In the genomic region with DNA sequence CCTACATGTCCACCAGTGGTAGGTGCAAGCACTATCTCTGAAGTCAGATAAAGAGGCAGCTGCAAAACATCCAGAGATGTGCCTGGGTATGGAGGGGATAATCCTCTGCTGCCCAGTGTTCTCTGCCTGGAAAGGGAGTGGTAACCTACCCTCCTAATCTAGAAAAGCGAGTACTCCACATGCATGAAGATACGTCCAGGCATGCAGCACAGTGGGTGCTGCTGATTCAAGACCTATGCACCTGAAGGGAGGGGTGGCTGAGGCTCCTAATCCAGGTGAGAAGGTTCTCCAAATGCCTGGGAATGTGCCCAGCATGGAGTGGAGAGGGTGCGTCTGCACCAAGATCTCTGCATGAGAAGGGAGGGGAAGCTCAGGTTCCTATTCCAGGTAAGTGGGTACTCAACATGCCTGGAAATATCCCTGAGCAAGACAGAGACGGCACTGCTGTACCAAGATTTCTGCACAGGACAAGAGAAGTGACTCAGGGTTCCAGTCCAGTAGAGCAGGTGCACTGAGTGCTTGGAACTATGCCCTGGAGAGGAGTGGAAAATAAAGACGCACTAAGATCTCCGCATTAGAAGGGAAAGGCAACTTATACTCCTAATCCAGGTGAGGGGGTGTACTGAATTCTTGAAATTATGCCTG, we compare ENCODE assay signal across 19 cellular contexts. TPM values are rescaled to one million over a fixed set of nuclear protein-coding genes. Genes with fewer than 3 reads are reported as not detected.
DNase-seq lines count a peak whose midpoint lies in the region; ATAC-seq, FAIRE-seq and TF ChIP-seq lines count a peak whose summit lies in the region.
"Had no signal": no experiment of that assay in that cellular context is flagged by ENCODE, and none has a peak within 500 bp of the region (broad histone marks: within the 10 kb centered on the region; RNA-seq: fewer than 3 reads in every experiment).

No MANE protein-coding gene starts in this region.

- H2AFZ ChIP-seq in mammary epithelial cell (ENCODE audit: low read depth, low read length) (peak overlapping the region; percentile 13), HepG2 (ENCODE audit: low read length) (no peak overlapping the region)
- H2AFZ ChIP-seq: GM23338 had no signal

- H3K4me2 ChIP-seq in mammary epithelial cell (ENCODE audit: insufficient read depth, low read depth, low read length) (peak overlapping the region; percentile 0), HepG2 (ENCODE audit: low read depth, low read length) (no peak overlapping the region)
- H3K4me2 ChIP-seq: GM23338 had no signal

- no peaks in the 10 kb centered on the region for H3K9me3 ChIP-seq in mammary epithelial cell (replicated peaks; ENCODE audit: insufficient read depth, low read length)
- no peaks in the 10 kb centered on the region for H3K9me3 ChIP-seq in breast epithelium
- no peaks in the 10 kb centered on the region for H3K9me3 ChIP-seq in HepG2 (ENCODE audit: low read length)
- H3K9me3 ChIP-seq: BLaER1 treated with 17β-estradiol and CSF1 and Interleukin-3, amounts not matched to agents 10 nM and 100 nM had no signal

- H3K27me3 ChIP-seq in mammary epithelial cell (ENCODE audit: insufficient read depth, low read length) (peaks cover 2% of the 10 kb centered on the region), breast epithelium (no peaks in the 10 kb centered on the region), HepG2 (ENCODE audit: control insufficient read depth in 1 of 2, insufficient read depth in 2 of 2, low read length in 2 of 2) (peaks cover 0 to 5% of the 10 kb centered on the region in 2 experiments; a peak in 1 of 5 replicates)
- H3K27me3 ChIP-seq: BLaER1 treated with 17β-estradiol and CSF1 and Interleukin-3, amounts not matched to agents 10 nM and 100 nM had no signal

- H3K27ac ChIP-seq in mammary epithelial cell (ENCODE audit: insufficient read depth, low read depth, low read length) (no peak overlapping the region), breast epithelium (no peak overlapping the region), HepG2 (ENCODE audit: extremely low read length, insufficient read depth, low read length) (no peak overlapping the region)
- H3K27ac ChIP-seq: BLaER1 treated with 17β-estradiol and CSF1 and Interleukin-3, amounts not matched to agents 10 nM and 100 nM had no signal

- 35% methylated on average over 6 of the region's 6 CpGs for WGBS in mammary epithelial cell (ENCODE audit: low coverage, missing lambda C conversion rate)
- WGBS in HepG2 (ENCODE audit: low lambda C conversion rate): 54% methylated on average over 6 of the region's 6 CpGs

- H3K9ac ChIP-seq in mammary epithelial cell (ENCODE audit: insufficient read depth, low read length) (no peak overlapping the region), HepG2 (ENCODE audit: insufficient read depth, low read depth, low read length) (no peak overlapping the region)
- H3K9ac ChIP-seq: BLaER1 treated with 17β-estradiol and CSF1 and Interleukin-3, amounts not matched to agents 10 nM and 100 nM had no signal

- H3K27ac Mint-ChIP-seq in osteocyte (ENCODE audit: unreplicated experiment) (no peak overlapping the region), T-cell (no peak overlapping the region)
- H3K27ac Mint-ChIP-seq: CD8-positive, alpha-beta T cell; GM23338; HFFc6 had no signal

- CTCF ChIA-PET in mammary epithelial cell (lab: Charles Lee; ENCODE audit: low non-redundant PET) (no interaction called here), HepG2 (lab: Yijun Ruan, JAX; ENCODE audit: low intra/inter-chr PET ratio, low total read pairs) (no interaction called here), T-cell (lab: Charles Lee) (no interaction called here)

- H3K9me3 Mint-ChIP-seq in osteocyte (ENCODE audit: unreplicated experiment) (no peaks in the 10 kb centered on the region), T-cell (no peaks in the 10 kb centered on the region)
- H3K9me3 Mint-ChIP-seq: CD8-positive, alpha-beta T cell; GM23338; HFFc6 had no signal

- in situ Hi-C loops in mammary epithelial cell (cut with MboI; ENCODE audit: low sequenced_read_pairs in 2 of 2): no loop called here
- in situ Hi-C loops in HepG2 (cut with HindIII; ENCODE audit: extremely low pct_ligation_motif_present, low pct_unique_long_range_greater_than_20kb): no loop called here

- peaks cover 60% of the 10 kb centered on the region for H3K27me3 Mint-ChIP-seq in osteocyte (ENCODE audit: unreplicated experiment)
- peaks cover 15 to 31% of the 10 kb centered on the region in 2 donors for H3K27me3 Mint-ChIP-seq in T-cell

- no peak for TF ChIP-seq POLR2A in breast epithelium (IDR thresholded peaks at IDR 0.05)
- no peak for TF ChIP-seq POLR2A in HepG2 (IDR thresholded peaks at IDR 0.05; ENCODE audit: insufficient read depth in 1 of 2, low read depth in 2 of 2, low read length in 2 of 2)

- no peak overlapping the region for H3K4me3 ChIP-seq in mammary epithelial cell (replicated peaks in 1 of 3; ENCODE audit: insufficient read depth in 1 of 3, low read depth in 2 of 3, low read length in 3 of 3)
- no peak overlapping the region for H3K4me3 ChIP-seq in breast epithelium
- H3K4me3 ChIP-seq in epithelial cell of esophagus (ENCODE audit: low read length): no peak overlapping the region
- H3K4me3 ChIP-seq in HepG2 (replicated peaks in 1 of 3; ENCODE audit: insufficient read depth in 1 of 3, low read depth in 2 of 3, low read length in 3 of 3): no peak overlapping the region
- H3K4me3 ChIP-seq: BLaER1 treated with 17β-estradiol and CSF1 and Interleukin-3, amounts not matched to agents 10 nM and 100 nM; GM23338 had no signal

- H3K79me2 ChIP-seq in mammary epithelial cell (ENCODE audit: insufficient read depth, low read length) (no peaks in the 10 kb centered on the region), HepG2 (ENCODE audit: insufficient read depth, low read length) (no peaks in the 10 kb centered on the region)

- no peaks in the 10 kb centered on the region for H4K20me1 ChIP-seq in mammary epithelial cell (ENCODE audit: insufficient read depth, low read length)
- no peaks in the 10 kb centered on the region for H4K20me1 ChIP-seq in HepG2 (ENCODE audit: insufficient read depth, low read length)
- H4K20me1 ChIP-seq: BLaER1 treated with 17β-estradiol and CSF1 and Interleukin-3, amounts not matched to agents 10 nM and 100 nM had no signal

- BruUV-seq in mammary epithelial cell (replicated peaks; lab: Mats Ljungman, UMichigan) (no TSS peak), HepG2 (replicated peaks; lab: Mats Ljungman, UMichigan) (no TSS peak)

- dilution Hi-C loops in mammary epithelial cell (cut with HindIII; ENCODE audit: low sequenced_read_pairs): no loop called here

- H3K4me1 Mint-ChIP-seq in osteocyte (ENCODE audit: unreplicated experiment): no peaks in the 10 kb centered on the region
- H3K4me1 Mint-ChIP-seq in T-cell: no peaks in the 10 kb centered on the region
- H3K4me1 Mint-ChIP-seq: GM23338 had no signal

- POLR2A ChIA-PET in HepG2 (lab: Yijun Ruan, JAX): no interaction called here
- POLR2A ChIA-PET in T-cell (lab: Charles Lee): no interaction called here

- ATAC-seq in HepG2 (no peak), T-cell (replicated peaks in 1 of 4) (no peak)
- ATAC-seq: CD8-positive, alpha-beta T cell; GM23338; HCT116 had no signal

- H3K36me3 Mint-ChIP-seq in osteocyte (ENCODE audit: unreplicated experiment): no peaks in the 10 kb centered on the region
- no peaks in the 10 kb centered on the region for H3K36me3 Mint-ChIP-seq in T-cell
- H3K36me3 Mint-ChIP-seq: CD8-positive, alpha-beta T cell had no signal

- no peak for FAIRE-seq in HepG2 (lab: Jason Lieb, UNC)
- FAIRE-seq: H54 had no signal

- H3K4me3 Mint-ChIP-seq in osteocyte (ENCODE audit: unreplicated experiment) (no peak overlapping the region), T-cell (no peak overlapping the region)
- H3K4me3 Mint-ChIP-seq: CD8-positive, alpha-beta T cell; GM23338; HFFc6 had no signal

- intact Hi-C loops in mammary epithelial cell (cut with micrococcal nuclease): loop anchor here (10.0 kb wide), 1 partner anchor 205 kb away; no protein-coding TSS in a partner anchor
- intact Hi-C loops in breast epithelium (cut with DNase I; ENCODE audit: low total_unique reads): loop anchor here (5.0 kb wide), 1 partner anchor 377 kb away; no protein-coding TSS in a partner anchor
- intact Hi-C loops in HepG2 (cut with micrococcal nuclease; ENCODE audit: unreplicated experiment): no loop called here

- H3K36me3 ChIP-seq in mammary epithelial cell (ENCODE audit: insufficient read depth, low read length) (no peaks in the 10 kb centered on the region), breast epithelium (no peaks in the 10 kb centered on the region), HepG2 (replicated peaks in 1 of 2; ENCODE audit: control insufficient read depth in 1 of 2, insufficient read depth in 2 of 2, low read length in 2 of 2) (no peaks in the 10 kb centered on the region)
- H3K36me3 ChIP-seq: BLaER1 treated with 17β-estradiol and CSF1 and Interleukin-3, amounts not matched to agents 10 nM and 100 nM had no signal

- no peak for TF ChIP-seq RAD21 in HepG2 (CRISPR knock-in tag; IDR thresholded peaks at IDR 0.05)

- TF ChIP-seq CTCF in mammary epithelial cell (conservative IDR thresholded peaks at IDR 0.05 in 1 of 2, IDR thresholded peaks at IDR 0.05 in 1 of 2; ENCODE audit: extremely low read depth in 1 of 2, insufficient read depth in 1 of 2, low read depth in 1 of 2, low read length in 2 of 2) (no peak), breast epithelium (IDR thresholded peaks at IDR 0.05) (no peak), epithelial cell of esophagus (IDR thresholded peaks at IDR 0.05; ENCODE audit: insufficient read depth, low read depth, low read length, missing control alignments) (no peak), osteocyte (IDR thresholded peaks at IDR 0.05) (no peak), HepG2 (CRISPR knock-in tag; IDR thresholded peaks at IDR 0.05) (no peak)

- H3K4me1 ChIP-seq in mammary epithelial cell (ENCODE audit: insufficient read depth, low read length): peaks cover 5% of the 10 kb centered on the region
- H3K4me1 ChIP-seq in breast epithelium: no peaks in the 10 kb centered on the region
- no peaks in the 10 kb centered on the region for H3K4me1 ChIP-seq in HepG2 (ENCODE audit: insufficient read depth, low read length)

- DNase-seq in mammary epithelial cell (peak; percentile 14), breast epithelium (ENCODE audit: low spot score in 2 of 2) (no peak), epithelial cell of esophagus (ENCODE audit: low read depth) (peak; percentile 61), osteocyte (ENCODE audit: extremely low spot score, unreplicated experiment) (peak; percentile 54), HepG2 (ENCODE audit: low spot score) (no peak), activated gamma-delta T cell treated with Interleukin-2 at 50 U/mL for 16 hours (no peak), T-cell (no peak)
- DNase-seq: 8988T, Calu3, DMS79 treated with DMSO at 0.1 percent for 48 hours, GF-D8, HFFc6 had no signal

- TF ChIP-seq EP300 in HepG2 (IDR thresholded peaks at IDR 0.05; ENCODE audit: low read depth in 2 of 2, low read length in 2 of 2): no peak
- TF ChIP-seq EP300 in HepG2 (CRISPR knock-in tag; IDR thresholded peaks at IDR 0.05; ENCODE audit: borderline replicate concordance): no peak

RNA-seq across cellular contexts. Expression of a gene that starts 9.3 kb away (rescaled TPM):
- total RNA-seq in mammary epithelial cell (not detected), breast epithelium (not detected), osteocyte (not detected in 2 replicates), HepG2 (2016; rRNA removed; fragmentation: Illumina TruSeq; extraction: Trizol) (not detected in 2 replicates), T-cell (not detected)
- polyA plus RNA-seq in mammary epithelial cell (not detected), HepG2 (2011; rRNA removed) (0.16 TPM in 1 of 2 replicates, not detected in the other)
- polyA minus RNA-seq in mammary epithelial cell: not detected
- total RNA-seq in HepG2 (2016; cell fraction: cytosol; rRNA removed; fragmentation: Illumina TruSeq; extraction: Trizol; ENCODE audit: low read depth): not detected in 2 replicates
- not detected in 2 replicates for total RNA-seq in HepG2 (2016; cell fraction: insoluble cytoplasmic fraction; rRNA removed; fragmentation: Illumina TruSeq; extraction: Trizol)
- not detected in 2 replicates for total RNA-seq in HepG2 (2016; cell fraction: membrane; rRNA removed; fragmentation: Illumina TruSeq; extraction: Trizol)
- total RNA-seq in HepG2 (2016; cell fraction: nucleus; rRNA removed; fragmentation: Illumina TruSeq; extraction: Trizol): not detected in 2 replicates
- not detected in 2 replicates for polyA plus RNA-seq in HepG2 (2011; cell fraction: cytosol; rRNA removed)
- polyA plus RNA-seq in HepG2 (2011; cell fraction: nucleus; rRNA removed): not detected in 2 replicates
- polyA plus RNA-seq in HepG2 (2012): not detected in 2 replicates
- not detected in 2 replicates for polyA plus RNA-seq in HepG2 (2016; cell fraction: cytosol; fragmentation: Illumina TruSeq; extraction: Trizol; ENCODE audit: low read depth)
- not detected in 2 replicates for polyA plus RNA-seq in HepG2 (2016; cell fraction: insoluble cytoplasmic fraction; fragmentation: Illumina TruSeq; extraction: Trizol; ENCODE audit: low read depth)
- not detected in 2 replicates for polyA plus RNA-seq in HepG2 (2016; cell fraction: membrane; fragmentation: Illumina TruSeq; extraction: Trizol; ENCODE audit: low read depth)
- not detected in 2 replicates for polyA plus RNA-seq in HepG2 (2016; cell fraction: nucleus; fragmentation: Illumina TruSeq; extraction: Trizol; ENCODE audit: insufficient read depth, low read depth)
- polyA minus RNA-seq in HepG2 (2011; rRNA and poly(A)+ RNA removed; ENCODE audit: low replicate concordance): not detected in 2 replicates
- polyA minus RNA-seq in HepG2 (2011; cell fraction: cytosol; rRNA and poly(A)+ RNA removed): not detected in 2 replicates
- polyA minus RNA-seq in HepG2 (2011; cell fraction: nucleus; rRNA and poly(A)+ RNA removed): not detected in 2 replicates
- total RNA-seq: A673; Calu3; CD8-positive, alpha-beta T cell; GM23338; HFFc6 had no signal
- polyA plus RNA-seq: AG04450, GM23338 had no signal

RNA-seq across cellular contexts. Expression of a gene that starts 41.8 kb away (rescaled TPM):
- total RNA-seq in mammary epithelial cell: 100 to 1,000 TPM; 158 to 380 TPM
- 340 TPM for polyA plus RNA-seq in mammary epithelial cell
- 272 TPM for polyA minus RNA-seq in mammary epithelial cell
- total RNA-seq in breast epithelium: 1,000 to 10,000 TPM in 1 of 3 donors, 100 to 1,000 TPM in 2; 498 to 1,982 (median 699) TPM
- 705 and 710 TPM in 2 replicates for total RNA-seq in osteocyte
- 300 and 690 TPM in 2 replicates for total RNA-seq in HepG2 (2016; rRNA removed; fragmentation: Illumina TruSeq; extraction: Trizol)
- 306 and 400 TPM in 2 replicates for total RNA-seq in HepG2 (2016; cell fraction: cytosol; rRNA removed; fragmentation: Illumina TruSeq; extraction: Trizol; ENCODE audit: low read depth)
- 277 and 657 TPM in 2 replicates for total RNA-seq in HepG2 (2016; cell fraction: insoluble cytoplasmic fraction; rRNA removed; fragmentation: Illumina TruSeq; extraction: Trizol)
- total RNA-seq in HepG2 (2016; cell fraction: membrane; rRNA removed; fragmentation: Illumina TruSeq; extraction: Trizol): 267 and 341 TPM in 2 replicates
- 478 and 575 TPM in 2 replicates for total RNA-seq in HepG2 (2016; cell fraction: nucleus; rRNA removed; fragmentation: Illumina TruSeq; extraction: Trizol)
- polyA plus RNA-seq in HepG2 (2011; rRNA removed): 1,005 and 1,077 TPM in 2 replicates
- 827 and 1,616 TPM in 2 replicates for polyA plus RNA-seq in HepG2 (2011; cell fraction: cytosol; rRNA removed)
- 530 and 563 TPM in 2 replicates for polyA plus RNA-seq in HepG2 (2011; cell fraction: nucleus; rRNA removed)
- polyA plus RNA-seq in HepG2 (2012): 560 and 584 TPM in 2 replicates
- 569 and 650 TPM in 2 replicates for polyA plus RNA-seq in HepG2 (2016; cell fraction: cytosol; fragmentation: Illumina TruSeq; extraction: Trizol; ENCODE audit: low read depth)
- polyA plus RNA-seq in HepG2 (2016; cell fraction: insoluble cytoplasmic fraction; fragmentation: Illumina TruSeq; extraction: Trizol; ENCODE audit: low read depth): 435 and 510 TPM in 2 replicates
- 388 and 429 TPM in 2 replicates for polyA plus RNA-seq in HepG2 (2016; cell fraction: membrane; fragmentation: Illumina TruSeq; extraction: Trizol; ENCODE audit: low read depth)
- polyA plus RNA-seq in HepG2 (2016; cell fraction: nucleus; fragmentation: Illumina TruSeq; extraction: Trizol; ENCODE audit: insufficient read depth, low read depth): 1,429 and 1,592 TPM in 2 replicates
- 60.4 and 1,528 TPM in 2 replicates for polyA minus RNA-seq in HepG2 (2011; rRNA and poly(A)+ RNA removed; ENCODE audit: low replicate concordance)
- 688 and 730 TPM in 2 replicates for polyA minus RNA-seq in HepG2 (2011; cell fraction: cytosol; rRNA and poly(A)+ RNA removed)
- 130 and 153 TPM in 2 replicates for polyA minus RNA-seq in HepG2 (2011; cell fraction: nucleus; rRNA and poly(A)+ RNA removed)
- total RNA-seq in T-cell: 1 to 10 TPM; 5.1 to 9.0 (median 5.3) TPM

Comparison
In these comparisons a context has a peak if more than half of its experiments do, and no peak if none do; other contexts are left out.
1. DNase-seq: peak in mammary epithelial cell (single experiment), epithelial cell of esophagus (single experiment) and osteocyte (single experiment); none in breast epithelium (0 of 2), HepG2 (single experiment), activated gamma-delta T cell treated with Interleukin-2 at 50 U/mL for 16 hours (single experiment) and T-cell (0 of 34).
2. RNA of a gene that starts 41.8 kb away (total RNA-seq): 705 to 710 TPM in osteocyte, 498 to 1,982 TPM in breast epithelium, 267 to 690 TPM in HepG2 and 158 to 380 TPM in mammary epithelial cell; 5.1 to 9.0 TPM in T-cell; every median in the first group is over 10 times any median in the second.